In the genomic region with DNA sequence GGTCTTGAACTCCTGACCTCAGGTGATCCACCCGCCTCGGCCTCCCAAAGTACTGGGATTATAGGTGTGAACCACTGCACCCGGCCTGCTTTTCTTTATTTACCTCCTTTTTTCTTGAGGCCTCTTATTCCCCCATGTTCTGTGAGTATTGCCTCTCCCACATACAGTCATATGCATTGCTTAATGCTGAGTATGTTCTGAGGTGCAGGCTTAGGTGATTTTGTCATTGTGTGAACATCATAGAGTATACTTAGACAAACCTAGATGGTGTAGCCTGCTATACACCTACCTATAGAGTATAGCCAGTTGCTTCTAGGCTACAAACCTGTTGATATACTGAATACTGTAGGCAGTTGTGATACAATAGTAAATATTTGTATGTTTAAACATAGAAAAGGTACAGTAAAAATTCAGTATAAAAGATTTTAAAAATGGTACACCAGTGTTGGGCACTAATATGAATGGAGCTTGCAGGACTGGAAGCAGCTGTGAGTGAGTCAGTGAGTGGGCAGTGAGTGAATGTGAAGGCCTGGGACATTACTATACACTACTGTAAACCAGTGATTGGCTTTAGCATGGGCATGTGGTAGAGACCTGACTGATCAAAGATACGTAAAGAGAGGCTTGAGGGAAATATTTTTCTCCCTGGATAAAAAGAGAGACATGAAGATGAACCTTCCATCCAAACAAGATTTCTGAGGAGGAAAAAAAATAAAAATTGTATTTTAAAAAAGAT, we compare ENCODE assay signal across 21 cellular contexts. TPM values are rescaled to one million over a fixed set of nuclear protein-coding genes. Genes with fewer than 3 reads are reported as not detected.
DNase-seq lines count a peak whose midpoint lies in the region; ATAC-seq, FAIRE-seq and TF ChIP-seq lines count a peak whose summit lies in the region.
"Had no signal": no experiment of that assay in that cellular context is flagged by ENCODE, and none has a peak within 500 bp of the region (broad histone marks: within the 10 kb centered on the region; RNA-seq: fewer than 3 reads in every experiment).

No MANE protein-coding gene starts in this region.

- FAIRE-seq in A549 (lab: Jason Lieb, UNC) = no peak
- FAIRE-seq: small intestine, urothelium cell line had no signal

- no peak overlapping the region for H4K5ac ChIP-seq in IMR-90 (ENCODE audit: low read depth, low read length)

- H3K4me2 ChIP-seq in A549 (no peak overlapping the region), IMR-90 (ENCODE audit: low read depth, low read length) (no peak overlapping the region)

- TF ChIP-seq POLR2A in A549 (IDR thresholded peaks at IDR 0.05; ENCODE audit: low read length) (no peak), IMR-90 (IDR thresholded peaks at IDR 0.05; ENCODE audit: low read depth, low read length) (no peak)

- no peak overlapping the region for H2BK15ac ChIP-seq in IMR-90 (ENCODE audit: low read depth, low read length)

- intact Hi-C loops in IMR-90 (cut with micrococcal nuclease) = no loop called here
- intact Hi-C loops in Right ventricle myocardium superior (cut with DNase I) = no loop called here

- TF ChIP-seq RAD21 in A549 (conservative IDR thresholded peaks at IDR 0.05 in 1 of 2, IDR thresholded peaks at IDR 0.05 in 1 of 2) (no peak), IMR-90 (IDR thresholded peaks at IDR 0.05; ENCODE audit: low read length) (no peak)

- H3K23ac ChIP-seq in IMR-90 (ENCODE audit: low read depth, low read length) = no peak overlapping the region

- H4K20me1 ChIP-seq in IMR-90 (ENCODE audit: insufficient read depth, low read length) = no peaks in the 10 kb centered on the region

- H2AFZ ChIP-seq in IMR-90 (replicated peaks; ENCODE audit: low read length, poor library complexity) = no peak overlapping the region

- CTCF ChIA-PET in A549 (lab: Yijun Ruan, JAX) (no interaction called here), IMR-90 (lab: Yijun Ruan, JAX) (no interaction called here), RWPE1 (lab: Yijun Ruan, JAX) (interaction anchor here (0.7 kb wide), 1 partner anchor 15 kb away, joined by 3 read pairs; no protein-coding TSS in a partner anchor)

- no peaks in the 10 kb centered on the region for H3K9me1 ChIP-seq in IMR-90 (ENCODE audit: insufficient read depth, low read length)

- dilution Hi-C loops in IMR-90 (cut with HindIII; ENCODE audit: low sequenced_read_pairs, unreplicated experiment) = no loop called here

- no TSS peak for BruUV-seq in IMR-90 (replicated peaks; lab: Mats Ljungman, UMichigan)

- TF ChIP-seq CTCF in A549 (IDR thresholded peaks at IDR 0.05) (no peak), IMR-90 (conservative IDR thresholded peaks at IDR 0.05; ENCODE audit: low read depth, low read length) (no peak), astrocyte of the spinal cord (IDR thresholded peaks at IDR 0.05; ENCODE audit: low read depth, low read length) (no peak), RWPE1 (conservative IDR thresholded peaks at IDR 0.05; ENCODE audit: low read depth) (no peak)

- TF ChIP-seq EP300 in A549 (IDR thresholded peaks at IDR 0.05) = no peak

- H2AK5ac ChIP-seq in IMR-90 (ENCODE audit: low read depth, low read length) = no peak overlapping the region

- no peak overlapping the region for H3K9ac ChIP-seq in IMR-90 (ENCODE audit: low read depth, low read length)

- peak overlapping the region; percentile 42 for H2BK5ac ChIP-seq in IMR-90 (ENCODE audit: low read depth, low read length, poor library complexity, severe bottlenecking)

- H3K9me3 ChIP-seq in A549 (no peaks in the 10 kb centered on the region), IMR-90 (ENCODE audit: control insufficient read depth, insufficient read depth, low read length) (no peaks in the 10 kb centered on the region)
- H3K9me3 ChIP-seq: prostate gland had no signal

- H3K4ac ChIP-seq in IMR-90 (ENCODE audit: low read depth, low read length) = no peak overlapping the region

- H3K56ac ChIP-seq in IMR-90 (ENCODE audit: extremely low read depth, insufficient read depth, low read length) = no peak overlapping the region

- no peaks in the 10 kb centered on the region for H3K27me3 ChIP-seq in IMR-90 (ENCODE audit: control insufficient read depth, insufficient read depth, low read length)

- no peak overlapping the region for H3K18ac ChIP-seq in IMR-90 (ENCODE audit: low read depth, low read length)

- H3K14ac ChIP-seq in IMR-90 (replicated peaks; ENCODE audit: low read depth, low read length) = no peak overlapping the region

- H3K36me3 ChIP-seq in IMR-90 (ENCODE audit: control insufficient read depth, insufficient read depth, low read length) = 0 out of 2 replicates have a peak, but pooled peaks cover 2% of the 10 kb centered on the region
- H3K36me3 ChIP-seq: prostate gland had no signal

- H3K79me1 ChIP-seq in IMR-90 (ENCODE audit: low read depth in 1 of 2, low read length in 2 of 2) = peaks cover 7 to 44% of the 10 kb centered on the region in 2 experiments

- no peak overlapping the region for H3K4me3 ChIP-seq in A549
- no peak overlapping the region for H3K4me3 ChIP-seq in IMR-90 (ENCODE audit: insufficient read depth, low read depth, low read length)
- no peak overlapping the region for H3K4me3 ChIP-seq in astrocyte of the spinal cord (ENCODE audit: low read depth, low read length)
- H3K4me3 ChIP-seq: prostate gland had no signal

- H4K91ac ChIP-seq in IMR-90 (ENCODE audit: insufficient read depth, low read depth, low read length) = no peak overlapping the region

- H2BK20ac ChIP-seq in IMR-90 (ENCODE audit: low read depth, low read length) = no peak overlapping the region

- in situ Hi-C loops in IMR-90 (cut with MboI; ENCODE audit: low sequenced_read_pairs) = loop anchor here (5.0 to 25.0 kb wide), 3 partner anchors 263 to 663 kb away; no protein-coding TSS in a partner anchor
- in situ Hi-C loops in astrocyte of the spinal cord (cut with HindIII; ENCODE audit: low sequenced_read_pairs) = no loop called here

- H2AK9ac ChIP-seq in IMR-90 (replicated peaks; ENCODE audit: low read depth, low read length, poor library complexity) = no peak overlapping the region

- no peaks in the 10 kb centered on the region for H3K4me1 ChIP-seq in A549
- peaks cover 9% of the 10 kb centered on the region for H3K4me1 ChIP-seq in IMR-90 (ENCODE audit: control insufficient read depth, insufficient read depth, low read length)
- H3K4me1 ChIP-seq: prostate gland had no signal

- POLR2A ChIA-PET in A549 (lab: Yijun Ruan, JAX) (no interaction called here), IMR-90 (lab: Charles Lee; ENCODE audit: unreplicated experiment) (no interaction called here), RWPE1 (lab: Yijun Ruan, JAX; ENCODE audit: low non-redundant PET) (no interaction called here)

- ATAC-seq in A549 = peak; percentile 34 to 44; a peak in 2 of 6 replicates
- peak; percentile 81 for ATAC-seq in IMR-90 (ENCODE audit: low read depth)
- no peak for ATAC-seq in Right ventricle myocardium superior (ENCODE audit: poor library complexity)
- ATAC-seq: naive thymus-derived CD8-positive, alpha-beta T cell had no signal

- H2BK120ac ChIP-seq in IMR-90 (ENCODE audit: low read depth, low read length) = no peak overlapping the region

- H3K27ac ChIP-seq in A549 = no peak overlapping the region
- H3K27ac ChIP-seq in IMR-90 (ENCODE audit: insufficient read depth, low read length) = no peak overlapping the region
- no peak overlapping the region for H3K27ac ChIP-seq in RWPE1
- H3K27ac ChIP-seq: prostate gland had no signal

- WGBS in A549 (ENCODE audit: missing lambda C conversion rate) = 95% methylated on average over 4 of the region's 4 CpGs
- no CpG with 5 or more reads among the region's 4 CpGs for WGBS in IMR-90 (ENCODE audit: extremely low coverage in 2 of 2, insufficient read length in 1 of 2), 2 experiments

- H4K8ac ChIP-seq in IMR-90 (ENCODE audit: low read depth in 2 of 2, low read length in 2 of 2) = no peak overlapping the region

- DNase-seq in A549 (ENCODE audit: low read depth in 1 of 2, low spot score in 1 of 2) (no peak), IMR-90 (peak; percentile 85), astrocyte of the spinal cord (ENCODE audit: low read depth, low spot score) (peak; percentile 37), glomerular visceral epithelial cell (ENCODE audit: extremely low spot score) (peak; percentile 9), Kasumi-1 (lab: John Stamatoyannopoulos, UW) (no peak), Right ventricle myocardium superior (no peak), RWPE1 (ENCODE audit: low spot score) (no peak), AG20443 (ENCODE audit: low spot score) (no peak)
- DNase-seq: activated CD4-positive, alpha-beta T cell treated with anti-CD3 and anti-CD28 coated beads, Interleukin-2, amount 50 U/mL, for 1 hour; activated naive CD4-positive, alpha-beta T cell; anterior cingulate cortex; DMS153; mesendoderm; naive thymus-derived CD8-positive, alpha-beta T cell; NCI-H1105; NCI-H69; SIG-M5; small intestine; stimulated activated CD4-positive, alpha-beta T cell treated with anti-CD3 and anti-CD28 coated beads, Interleukin-4, amount 100 ng/mL, for 24 hours had no signal

TF ChIP-seq in A549, 52 proteins besides CTCF, POLR2A, EP300 and RAD21:
- no peak for TF ChIP-seq NFE2L2 (conservative IDR thresholded peaks at IDR 0.05; ENCODE audit: low read length)
- no peak for TF ChIP-seq FOXS1 (CRISPR knock-in tag; IDR thresholded peaks at IDR 0.05)
- TF ChIP-seq ZC3H11A (IDR thresholded peaks at IDR 0.05) = no peak
- TF ChIP-seq CHD2 (IDR thresholded peaks at IDR 0.05; ENCODE audit: low read length, partially characterized antibody) = no peak
TF ChIP-seq in A549: peak in this region for 0.

TF ChIP-seq in IMR-90, 13 proteins besides CTCF, POLR2A, EP300 and RAD21 (continues in another document):
- TF ChIP-seq, protein P1, sequence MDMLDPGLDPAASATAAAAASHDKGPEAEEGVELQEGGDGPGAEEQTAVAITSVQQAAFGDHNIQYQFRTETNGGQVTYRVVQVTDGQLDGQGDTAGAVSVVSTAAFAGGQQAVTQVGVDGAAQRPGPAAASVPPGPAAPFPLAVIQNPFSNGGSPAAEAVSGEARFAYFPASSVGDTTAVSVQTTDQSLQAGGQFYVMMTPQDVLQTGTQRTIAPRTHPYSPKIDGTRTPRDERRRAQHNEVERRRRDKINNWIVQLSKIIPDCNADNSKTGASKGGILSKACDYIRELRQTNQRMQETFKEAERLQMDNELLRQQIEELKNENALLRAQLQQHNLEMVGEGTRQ (IDR thresholded peaks at IDR 0.05; ENCODE audit: low read depth, low read length) = peak; percentile 70
- TF ChIP-seq MAZ (IDR thresholded peaks at IDR 0.05; ENCODE audit: borderline replicate concordance, low read depth, low read length) (no peak), CHD1 (IDR thresholded peaks at IDR 0.05; ENCODE audit: low read depth, low read length) (no peak), MAFK (IDR thresholded peaks at IDR 0.05; ENCODE audit: low read depth, low read length) (no peak)

RNA-seq across cellular contexts. Expression of a gene that starts 17.6 kb away (rescaled TPM):
- polyA plus RNA-seq in A549 (2011; rRNA removed) = 34.2 and 42.6 TPM in 2 replicates
- polyA plus RNA-seq in A549 (2012; cell fraction: cytosol; rRNA removed) = 6.6 and 7.1 TPM in 2 replicates
- polyA plus RNA-seq in A549 (2012; cell fraction: nucleus; rRNA removed) = 8.0 and 10.7 TPM in 2 replicates
- polyA plus RNA-seq in A549 (2017; fragmentation: RNase III; extraction: RNeasy Plus Mini Kit Qiagen cat#74134 plus additional on column Dnase treatment) = 33.9 to 38.4 TPM (median 36.2 TPM) in 3 replicates
- polyA minus RNA-seq in A549 (2011; rRNA and poly(A)+ RNA removed) = 46.6 and 53.4 TPM in 2 replicates
- total RNA-seq in IMR-90 (2012; rRNA removed) = 64.7 and 92.8 TPM in 2 replicates
- polyA plus RNA-seq in IMR-90 (2012; rRNA removed) = 12.6 and 17.6 TPM in 2 replicates
- polyA plus RNA-seq in IMR-90 (2012; cell fraction: cytosol; rRNA removed) = 2.4 and 3.2 TPM in 2 replicates
- 10.2 and 75.9 TPM in 2 replicates for polyA plus RNA-seq in IMR-90 (2012; cell fraction: nucleus; rRNA removed; ENCODE audit: low replicate concordance)
- 9.6 TPM for total RNA-seq in Right ventricle myocardium superior

Comparison
In these comparisons a context has a peak if more than half of its experiments do, and no peak if none do; other contexts are left out.
1. DNase-seq: peak in IMR-90 (single experiment), astrocyte of the spinal cord (single experiment) and glomerular visceral epithelial cell (single experiment); none in A549 (0 of 2), Kasumi-1 (0 of 2), Right ventricle myocardium superior (single experiment), RWPE1 (single experiment) and AG20443 (single experiment).